Comparison of ENCODE assay signal across 26 cellular contexts in genomic region chr3:10804183-10804648, GRCh38. TPM values are rescaled to one million over a fixed set of nuclear protein-coding genes. Genes with fewer than 3 reads are reported as not detected.
DNase-seq lines count a peak whose midpoint lies in the region; ATAC-seq, FAIRE-seq and TF ChIP-seq lines count a peak whose summit lies in the region.
"Had no signal": no experiment of that assay in that cellular context is flagged by ENCODE, and none has a peak within 500 bp of the region (broad histone marks: within the 10 kb centered on the region; RNA-seq: fewer than 3 reads in every experiment).

No MANE protein-coding gene starts in this region.

- no peak for FAIRE-seq in GM19239 (lab: Jason Lieb, UNC)
- FAIRE-seq: colon had no signal

- no peak overlapping the region for H3K4me3 Mint-ChIP-seq in WTC11
- H3K4me3 Mint-ChIP-seq: activated naive CD8-positive, alpha-beta T cell treated with anti-CD3 and anti-CD28 coated beads, Interleukin-2, amount 10 ng/mL, durations not matched to agents 7 days and 5 days; brain; nephron; stimulated activated naive CD8-positive, alpha-beta T cell treated with anti-CD3 and anti-CD28 coated beads, Interleukin-15, amount 100 ng/mL, for 72 hours had no signal

- no peak overlapping the region for H3K4me3 ChIP-seq in choroid plexus epithelial cell (ENCODE audit: low read depth, low read length)
- H3K4me3 ChIP-seq: left ventricle myocardium inferior, ovary, tibial nerve had no signal

- CTCF ChIA-PET in WTC11 (lab: Charles Lee), result no interaction called here

- no peak for ATAC-seq in WTC11
- ATAC-seq: right cardiac atrium; stimulated activated naive CD8-positive, alpha-beta T cell treated with anti-CD3 and anti-CD28 coated beads, Interleukin-15, amount 100 ng/mL, for 72 hours had no signal

- H3K27me3 Mint-ChIP-seq in WTC11 (ENCODE audit: low read depth), result peaks cover 42% of the 10 kb centered on the region

- no peak for TF ChIP-seq CTCF in choroid plexus epithelial cell (conservative IDR thresholded peaks at IDR 0.05; ENCODE audit: low read depth, low read length)
- TF ChIP-seq CTCF in WTC11 (IDR thresholded peaks at IDR 0.05), result no peak

- DNase-seq in Daoy (ENCODE audit: low read depth) (peak; percentile 79), NCI-H226 (peak; percentile 24), choroid plexus epithelial cell (ENCODE audit: low read depth) (peak; percentile 2), kidney tubule cell (ENCODE audit: low spot score) (peak; percentile 38), WTC11 (ENCODE audit: low spot score) (no peak), G401 (ENCODE audit: low spot score) (no peak), GM19239 (ENCODE audit: insufficient read length, low spot score) (no peak)
- no peak for DNase-seq in stimulated activated naive CD4-positive, alpha-beta T cell (lab: John Stamatoyannopoulos, UW)
- DNase-seq: activated CD8-positive, alpha-beta memory T cell treated with anti-CD3 and anti-CD28 coated beads, Interleukin-2, amount 50 U/mL, for 4 hours; activated naive CD8-positive, alpha-beta T cell treated with anti-CD3 and anti-CD28 coated beads, Interleukin-2, amount 10 ng/mL, durations not matched to agents 7 days and 5 days; head of caudate nucleus; left ventricle myocardium inferior; NCI-H1092; NCI-H2081 treated with DMSO at 0.1 percent for 48 hours; NK-92 treated with Interleukin-12 subunit alpha and Interleukin-12 subunit beta, amount 100 ng/mL, for 24 hours; ovary; right cardiac atrium; stimulated activated CD4-positive, alpha-beta T cell treated with anti-CD3 and anti-CD28 coated beads, Interleukin-12 subunit alpha, Interleukin-12 subunit beta, amount 100 ng/mL, for 4 hours; stimulated activated naive CD8-positive, alpha-beta T cell treated with anti-CD3 and anti-CD28 coated beads, Interleukin-15, amount 100 ng/mL, for 72 hours; T-helper 9 cell had no signal

- in situ Hi-C loops in G401 (cut with HindIII; ENCODE audit: low sequenced_read_pairs), result no loop called here

- POLR2A ChIA-PET in WTC11 (lab: Charles Lee), result no interaction called here

- H3K9me3 Mint-ChIP-seq in WTC11, result 0 out of 2 replicates have a peak, but pooled peaks cover 4% of the 10 kb centered on the region
- H3K9me3 Mint-ChIP-seq: activated naive CD8-positive, alpha-beta T cell treated with anti-CD3 and anti-CD28 coated beads, Interleukin-2, amount 10 ng/mL, durations not matched to agents 7 days and 5 days; activated T-helper 2 cell treated with anti-CD3 and anti-CD28 coated beads, Interferon-gamma antibody, Interleukin-2, Interleukin-4, amounts not matched to agents 10 μg/mL and 5 μg/mL and 100 μg/mL, durations not matched to agents 14 hours and 24 hours and 36 hours; nephron; stimulated activated naive CD8-positive, alpha-beta T cell treated with anti-CD3 and anti-CD28 coated beads, Interleukin-15, amount 100 ng/mL, for 72 hours had no signal

- H3K27ac Mint-ChIP-seq in WTC11, result no peak overlapping the region
- H3K27ac Mint-ChIP-seq: activated naive CD8-positive, alpha-beta T cell treated with anti-CD3 and anti-CD28 coated beads, Interleukin-2, amount 10 ng/mL, durations not matched to agents 7 days and 5 days; activated T-helper 2 cell treated with anti-CD3 and anti-CD28 coated beads, Interferon-gamma antibody, Interleukin-2, Interleukin-4, amounts not matched to agents 10 μg/mL and 5 μg/mL and 100 μg/mL, durations not matched to agents 14 hours and 24 hours and 36 hours; brain; nephron; stimulated activated naive CD8-positive, alpha-beta T cell treated with anti-CD3 and anti-CD28 coated beads, Interleukin-15, amount 100 ng/mL, for 72 hours had no signal

- no peaks in the 10 kb centered on the region for H3K36me3 Mint-ChIP-seq in WTC11
- H3K36me3 Mint-ChIP-seq: activated naive CD8-positive, alpha-beta T cell treated with anti-CD3 and anti-CD28 coated beads, Interleukin-2, amount 10 ng/mL, durations not matched to agents 7 days and 5 days; brain had no signal

- H3K4me1 Mint-ChIP-seq in WTC11, result no peaks in the 10 kb centered on the region
- H3K4me1 Mint-ChIP-seq: activated naive CD8-positive, alpha-beta T cell treated with anti-CD3 and anti-CD28 coated beads, Interleukin-2, amount 10 ng/mL, durations not matched to agents 7 days and 5 days; brain; nephron; stimulated activated naive CD8-positive, alpha-beta T cell treated with anti-CD3 and anti-CD28 coated beads, Interleukin-15, amount 100 ng/mL, for 72 hours had no signal

TF ChIP-seq in WTC11, 78 proteins besides CTCF, POLR2A, EP300 and RAD21:
- TF ChIP-seq KAT7 (CRISPR knock-in tag; IDR thresholded peaks at IDR 0.05; ENCODE audit: borderline replicate concordance), result no peak
- no peak for TF ChIP-seq E2F4 (CRISPR knock-in tag; IDR thresholded peaks at IDR 0.05; ENCODE audit: borderline replicate concordance, low read depth)
- TF ChIP-seq ATF2 (CRISPR knock-in tag; IDR thresholded peaks at IDR 0.05; ENCODE audit: borderline replicate concordance, low read depth), result no peak
- TF ChIP-seq MLX (CRISPR knock-in tag; IDR thresholded peaks at IDR 0.05), result no peak
- no peak for TF ChIP-seq ZNF532 (CRISPR knock-in tag; IDR thresholded peaks at IDR 0.05; ENCODE audit: borderline replicate concordance)
- TF ChIP-seq ZNF263 (CRISPR knock-in tag; IDR thresholded peaks at IDR 0.05; ENCODE audit: low read depth), result no peak
- TF ChIP-seq E2F1 (CRISPR knock-in tag; IDR thresholded peaks at IDR 0.05), result no peak

RNA-seq across cellular contexts. Expression of gene SLC6A11, which starts 11.8 kb away (rescaled TPM):
- total RNA-seq in Daoy (2014; rRNA removed; shearing (Covaris generic)), result 0.80 and 1.6 TPM in 2 replicates
- total RNA-seq in WTC11 (2021), result 0.85 to 1.5 TPM (median 1.1 TPM) in 3 replicates
- total RNA-seq in G401 (2014; rRNA removed; shearing (Covaris generic)), result not detected in 2 replicates
- total RNA-seq: activated naive CD8-positive, alpha-beta T cell treated with anti-CD3 and anti-CD28 coated beads, Interleukin-2, amount 10 ng/mL, durations not matched to agents 7 days and 5 days; activated T-helper 2 cell treated with anti-CD3 and anti-CD28 coated beads, Interferon-gamma antibody, Interleukin-2, Interleukin-4, amounts not matched to agents 10 μg/mL and 5 μg/mL and 100 μg/mL, durations not matched to agents 14 hours and 24 hours and 36 hours; fibroblast of lung; left ventricle myocardium inferior; right cardiac atrium had no signal

Comparison
In these comparisons a context has a peak if more than half of its experiments do, and no peak if none do; other contexts are left out.
1. DNase-seq: peak in Daoy (single experiment), NCI-H226 (single experiment), choroid plexus epithelial cell (single experiment) and kidney tubule cell (single experiment); none in stimulated activated naive CD4-positive, alpha-beta T cell (0 of 6), WTC11 (single experiment), G401 (single experiment) and GM19239 (single experiment).